ENCODE assay signal across 1 cellular context in genomic region chr3:8441969-8442559, GRCh38.
TF ChIP-seq lines count a peak whose summit lies in the region.

No MANE protein-coding gene starts in this region.

TF ChIP-seq in SK-N-SH treated with all-trans-retinoic acid at 6 μM for 48 hours, 23 proteins besides CTCF, POLR2A, EP300 and RAD21 (continued from another document):
- no peak for TF ChIP-seq PATZ1 (CRISPR knock-in tag; IDR thresholded peaks at IDR 0.05; ENCODE audit: borderline replicate concordance)
- no peak for TF ChIP-seq OSR1 (CRISPR knock-in tag; IDR thresholded peaks at IDR 0.05)
- no peak for TF ChIP-seq ZNF565 (CRISPR knock-in tag; conservative IDR thresholded peaks at IDR 0.05; ENCODE audit: low read depth)
- TF ChIP-seq BACH2 (CRISPR knock-in tag; IDR thresholded peaks at IDR 0.05; ENCODE audit: borderline replicate concordance) = no peak
- TF ChIP-seq TCF4 (CRISPR knock-in tag; IDR thresholded peaks at IDR 0.05; ENCODE audit: borderline replicate concordance) = no peak
- no peak for TF ChIP-seq CREB5 (CRISPR knock-in tag; IDR thresholded peaks at IDR 0.05; ENCODE audit: low read depth)
- 0 out of 2 replicates have a peak, but pooled peaks have one; percentile 40 for TF ChIP-seq ZFP3 (CRISPR knock-in tag; IDR thresholded peaks at IDR 0.05)
- 0 out of 2 replicates have a peak, but pooled peaks have one; percentile 71 for TF ChIP-seq CSDC2 (CRISPR knock-in tag; IDR thresholded peaks at IDR 0.05)
